ENCODE assay signal across 13 cellular contexts in genomic region chr17:58530655-58531054, GRCh38. TPM values are rescaled to one million over a fixed set of nuclear protein-coding genes. Genes with fewer than 3 reads are reported as not detected.
DNase-seq lines count a peak whose midpoint lies in the region; ATAC-seq and TF ChIP-seq lines count a peak whose summit lies in the region.
"Had no signal": no experiment of that assay in that cellular context is flagged by ENCODE, and none has a peak within 500 bp of the region (broad histone marks: within the 10 kb centered on the region; RNA-seq: fewer than 3 reads in every experiment).

No MANE protein-coding gene starts in this region.

- ATAC-seq in CD4-positive, CD25-positive, alpha-beta regulatory T cell (ENCODE audit: low read depth in 2 of 2) = no peak
- ATAC-seq in GM21423 (IDR thresholded peaks at IDR 0.05; ENCODE audit: unreplicated experiment) (no peak), GM21367 (IDR thresholded peaks at IDR 0.05; ENCODE audit: unreplicated experiment) (no peak)
- ATAC-seq: HCT116 had no signal

- H3K9me3 ChIP-seq in CD4-positive, CD25-positive, alpha-beta regulatory T cell (ENCODE audit: control insufficient read depth in 2 of 2, low read length in 2 of 2) = no peaks in the 10 kb centered on the region
- H3K9me3 ChIP-seq: suprapubic skin had no signal

- peak overlapping the region; percentile 39 to 82 (median 74) for H3K4me3 Mint-ChIP-seq in CD4-positive, CD25-positive, alpha-beta regulatory T cell
- peak overlapping the region; percentile 65 to 77 (median 76) for H3K4me3 Mint-ChIP-seq in nephron

- H3K36me3 ChIP-seq in CD4-positive, CD25-positive, alpha-beta regulatory T cell (ENCODE audit: control insufficient read depth, insufficient read depth, low read length) = no peaks in the 10 kb centered on the region
- H3K36me3 ChIP-seq: suprapubic skin had no signal

- H3K36me3 Mint-ChIP-seq in CD4-positive, CD25-positive, alpha-beta regulatory T cell = peaks cover 4% of the 10 kb centered on the region
- no peaks in the 10 kb centered on the region for H3K36me3 Mint-ChIP-seq in nephron (ENCODE audit: low read depth)

- H3K4me1 Mint-ChIP-seq in CD4-positive, CD25-positive, alpha-beta regulatory T cell = peaks cover 0 to 2% (median 0%) of the 10 kb centered on the region in 4 donors
- peaks cover 77% of the 10 kb centered on the region for H3K4me1 Mint-ChIP-seq in nephron

- no peak overlapping the region for H3K27ac Mint-ChIP-seq in CD4-positive, CD25-positive, alpha-beta regulatory T cell
- no peak overlapping the region for H3K27ac Mint-ChIP-seq in nephron

- TF ChIP-seq CTCF in nephron (IDR thresholded peaks at IDR 0.05; ENCODE audit: unreplicated experiment in 3 of 3) = no peak

- H3K27ac ChIP-seq in CD4-positive, CD25-positive, alpha-beta regulatory T cell (ENCODE audit: insufficient read depth, low read length, poor library complexity, severe bottlenecking) = no peak overlapping the region

- H3K27me3 ChIP-seq in CD4-positive, CD25-positive, alpha-beta regulatory T cell (ENCODE audit: control insufficient read depth, insufficient read depth, low read length) = peaks cover 10% of the 10 kb centered on the region
- H3K27me3 ChIP-seq: suprapubic skin had no signal

- H3K4me3 ChIP-seq in CD4-positive, CD25-positive, alpha-beta regulatory T cell (ENCODE audit: low read depth, low read length) = no peak overlapping the region

- peaks cover 28% of the 10 kb centered on the region for H3K27me3 Mint-ChIP-seq in CD4-positive, CD25-positive, alpha-beta regulatory T cell
- peaks cover 51% of the 10 kb centered on the region for H3K27me3 Mint-ChIP-seq in nephron (ENCODE audit: low read depth)

- H3K4me1 ChIP-seq in CD4-positive, CD25-positive, alpha-beta regulatory T cell (ENCODE audit: control insufficient read depth, insufficient read depth, low read length, poor library complexity, severe bottlenecking) = peaks cover 9% of the 10 kb centered on the region

- no peak for DNase-seq in CD4-positive, CD25-positive, alpha-beta regulatory T cell
- DNase-seq in G401 (ENCODE audit: low spot score) (peak; percentile 68), cerebellar cortex (ENCODE audit: low spot score) (peak; percentile 52), NCI-H510A (lab: John Stamatoyannopoulos, UW) (no peak), NCI-H82 treated with DMSO at 0.1 percent for 48 hours (lab: John Stamatoyannopoulos, UW; ENCODE audit: unreplicated experiment) (no peak)
- DNase-seq: NCI-H1048, NCI-H2227 treated with DMSO at 0.1 percent for 48 hours had no signal

- in situ Hi-C loops in G401 (cut with HindIII; ENCODE audit: low sequenced_read_pairs) = no loop called here

- no peaks in the 10 kb centered on the region for H3K9me3 Mint-ChIP-seq in CD4-positive, CD25-positive, alpha-beta regulatory T cell
- H3K9me3 Mint-ChIP-seq in nephron = no peaks in the 10 kb centered on the region

RNA-seq across cellular contexts. Expression of gene MTMR4, which starts 16.2 kb away (rescaled TPM):
- 43.6 TPM for total RNA-seq in CD4-positive, CD25-positive, alpha-beta regulatory T cell
- 10 to 100 TPM; 16.5 to 23.8 (median 18.6) TPM for polyA plus RNA-seq in CD4-positive, CD25-positive, alpha-beta regulatory T cell
- total RNA-seq in G401 (2014; rRNA removed; shearing (Covaris generic)) = 35.9 and 36.3 TPM in 2 replicates

RNA-seq across cellular contexts. Expression of gene HSF5, which starts 42.4 kb away (rescaled TPM):
- 3.0 TPM for total RNA-seq in CD4-positive, CD25-positive, alpha-beta regulatory T cell
- 1 to 10 TPM in 3 of 4 donors, under 1 TPM in 1; 0.83 to 2.1 (median 1.4) TPM for polyA plus RNA-seq in CD4-positive, CD25-positive, alpha-beta regulatory T cell
- not detected in 2 replicates for total RNA-seq in G401 (2014; rRNA removed; shearing (Covaris generic))
- total RNA-seq: endothelial cell of umbilical vein, suprapubic skin had no signal

Comparison
In these comparisons a context has a peak if more than half of its experiments do, and no peak if none do; other contexts are left out.
1. DNase-seq: peak in G401 (single experiment) and cerebellar cortex (single experiment); none in CD4-positive, CD25-positive, alpha-beta regulatory T cell (0 of 3), NCI-H510A (single experiment) and NCI-H82 treated with DMSO at 0.1 percent for 48 hours (single experiment).